Comparison of ENCODE assay signal across 15 cellular contexts in genomic region chr12:50175716-50176026, GRCh38.
"Had no signal": no experiment of that assay in that cellular context is flagged by ENCODE, and none has a peak within 500 bp of the region (broad histone marks: within the 10 kb centered on the region; RNA-seq: fewer than 3 reads in every experiment).

No MANE protein-coding gene starts in this region.

- ATAC-seq: foreskin keratinocyte, right cardiac atrium had no signal

- H3K9me3 Mint-ChIP-seq: activated CD4-positive, alpha-beta T cell treated with anti-CD3 and anti-CD28 coated beads, Interleukin-2, amount 10 ng/mL, durations not matched to agents 24 days and 14 days; activated naive CD4-positive, alpha-beta T cell treated with anti-CD3 and anti-CD28 coated beads, Interleukin-2, amount 50 U/mL, for 24 hours; immature natural killer cell had no signal

- H3K4me3 ChIP-seq: adrenal gland, cardiac muscle cell, colonic mucosa, heart left ventricle, skin epidermis had no signal

- H3K27ac ChIP-seq: adrenal gland, cardiac muscle cell, colonic mucosa, foreskin keratinocyte, heart left ventricle, skin epidermis had no signal

- H3K27me3 ChIP-seq: adrenal gland, cardiac muscle cell, colonic mucosa, foreskin keratinocyte, heart left ventricle had no signal

- H3K4me1 ChIP-seq: adrenal gland, colonic mucosa, foreskin keratinocyte, heart left ventricle had no signal

- DNase-seq: activated CD4-positive, CD25-positive, alpha-beta regulatory T cell; activated effector memory CD4-positive, alpha-beta T cell treated with Interleukin-2 at 50 U/mL for 16 hours; colonic mucosa; right cardiac atrium; stimulated activated naive CD4-positive, alpha-beta T cell treated with Interleukin-2 at 50 U/mL for 16 hours had no signal

- H3K4me1 Mint-ChIP-seq: activated CD4-positive, alpha-beta T cell treated with anti-CD3 and anti-CD28 coated beads, Interleukin-2, amount 10 ng/mL, durations not matched to agents 24 days and 14 days; activated naive CD4-positive, alpha-beta T cell treated with anti-CD3 and anti-CD28 coated beads, Interleukin-2, amount 50 U/mL, for 24 hours; immature natural killer cell; nephron progenitor cell had no signal

- H3K4me3 Mint-ChIP-seq: activated CD4-positive, alpha-beta T cell treated with anti-CD3 and anti-CD28 coated beads, Interleukin-2, amount 10 ng/mL, durations not matched to agents 24 days and 14 days; activated naive CD4-positive, alpha-beta T cell treated with anti-CD3 and anti-CD28 coated beads, Interleukin-2, amount 50 U/mL, for 24 hours; immature natural killer cell; nephron progenitor cell had no signal

- H3K27me3 Mint-ChIP-seq: activated CD4-positive, alpha-beta T cell treated with anti-CD3 and anti-CD28 coated beads, Interleukin-2, amount 10 ng/mL, durations not matched to agents 24 days and 14 days; activated naive CD4-positive, alpha-beta T cell treated with anti-CD3 and anti-CD28 coated beads, Interleukin-2, amount 50 U/mL, for 24 hours; progenitor cell of endocrine pancreas had no signal

- H3K9me3 ChIP-seq: adrenal gland, colonic mucosa, heart left ventricle had no signal

- H3K27ac Mint-ChIP-seq: activated CD4-positive, alpha-beta T cell treated with anti-CD3 and anti-CD28 coated beads, Interleukin-2, amount 10 ng/mL, durations not matched to agents 24 days and 14 days; activated naive CD4-positive, alpha-beta T cell treated with anti-CD3 and anti-CD28 coated beads, Interleukin-2, amount 50 U/mL, for 24 hours; immature natural killer cell; progenitor cell of endocrine pancreas had no signal
